In genomic region chr12:55681142-55682077, GRCh38 we compare ENCODE assay signal across 1 cellular context.
A peak's percentile ranks its signal among the peaks of the same experiment; 100 is the strongest.
TF ChIP-seq lines count a peak whose summit lies in the region.

No MANE protein-coding gene starts in this region.

TF ChIP-seq in HepG2, 621 proteins besides CTCF, POLR2A, EP300 and RAD21 (continued from another document and continues in another):
- TF ChIP-seq ZNF512B (CRISPR knock-in tag; IDR thresholded peaks at IDR 0.05; ENCODE audit: borderline replicate concordance) (no peak), TBP (CRISPR knock-in tag; IDR thresholded peaks at IDR 0.05) (no peak), SMYD3 (CRISPR knock-in tag; IDR thresholded peaks at IDR 0.05) (no peak), ATF4 (CRISPR knock-in tag; IDR thresholded peaks at IDR 0.05) (no peak), HMG20B (CRISPR knock-in tag; conservative IDR thresholded peaks at IDR 0.05) (peak; percentile 59; the same call in 1 of the 2 replicates), NFKBIZ (CRISPR knock-in tag; IDR thresholded peaks at IDR 0.05) (0 out of 2 replicates have a peak, but pooled peaks have one; percentile 55), PPARG (CRISPR knock-in tag; conservative IDR thresholded peaks at IDR 0.05) (no peak; the same call in 1 of the 2 replicates), ARNTL (CRISPR knock-in tag; IDR thresholded peaks at IDR 0.05) (no peak), ZNF383 (CRISPR knock-in tag; IDR thresholded peaks at IDR 0.05; ENCODE audit: borderline replicate concordance) (no peak), ZEB1 (IDR thresholded peaks at IDR 0.05; ENCODE audit: insufficient replicate concordance, low read depth) (no peak), KLF13 (CRISPR knock-in tag; IDR thresholded peaks at IDR 0.05) (no peak), BCLAF1 (IDR thresholded peaks at IDR 0.05) (no peak), SNRNP70 (IDR thresholded peaks at IDR 0.05; ENCODE audit: low read depth, low read length) (no peak), ZNF326 (CRISPR knock-in tag; IDR thresholded peaks at IDR 0.05; ENCODE audit: borderline replicate concordance) (no peak), KLF16 (CRISPR knock-in tag; IDR thresholded peaks at IDR 0.05) (peak in 1 of 2 experiments; percentile 55; a peak in 1 of 4 replicates), NFE2L2 (IDR thresholded peaks at IDR 0.05; ENCODE audit: low read length) (no peak), TBX2 (CRISPR knock-in tag; IDR thresholded peaks at IDR 0.05; ENCODE audit: borderline replicate concordance) (peak; percentile 51; the same call in 1 of the 2 replicates), CERS6 (CRISPR knock-in tag; IDR thresholded peaks at IDR 0.05) (no peak), CHCHD3 (CRISPR knock-in tag; IDR thresholded peaks at IDR 0.05) (no peak), AKAP8 (CRISPR knock-in tag; IDR thresholded peaks at IDR 0.05) (0 out of 2 replicates have a peak, but pooled peaks have one; percentile 36), PREB (CRISPR knock-in tag; IDR thresholded peaks at IDR 0.05) (no peak), SIX1 (CRISPR knock-in tag; IDR thresholded peaks at IDR 0.05; ENCODE audit: borderline replicate concordance) (no peak), ZNF17 (CRISPR knock-in tag; IDR thresholded peaks at IDR 0.05) (no peak), NR1H2 (CRISPR knock-in tag; IDR thresholded peaks at IDR 0.05; ENCODE audit: borderline replicate concordance, low read depth) (0 out of 2 replicates have a peak, but pooled peaks have one; percentile 46), ZNF280B (CRISPR knock-in tag; IDR thresholded peaks at IDR 0.05; ENCODE audit: borderline replicate concordance) (no peak; the same call in 1 of the 2 replicates), NR0B2 (CRISPR knock-in tag; IDR thresholded peaks at IDR 0.05) (no peak), POGK (CRISPR knock-in tag; conservative IDR thresholded peaks at IDR 0.05) (peak; percentile 50; the same call in 1 of the 2 replicates), JUN (CRISPR knock-in tag; IDR thresholded peaks at IDR 0.05) (no peak), CEBPZ (IDR thresholded peaks at IDR 0.05; ENCODE audit: low read length) (no peak), MEF2D (CRISPR knock-in tag; IDR thresholded peaks at IDR 0.05) (peak; percentile 66; the same call in 1 of the 2 replicates), FOXA1 (IDR thresholded peaks at IDR 0.05) (no peak), FOXA1 (CRISPR knock-in tag; IDR thresholded peaks at IDR 0.05) (peak; percentile 30; the same call in 1 of the 2 replicates), ETV5 (CRISPR knock-in tag; IDR thresholded peaks at IDR 0.05; ENCODE audit: borderline replicate concordance) (peak; percentile 85), CHD2 (IDR thresholded peaks at IDR 0.05; ENCODE audit: low read depth, low read length) (no peak), ZSCAN20 (CRISPR knock-in tag; IDR thresholded peaks at IDR 0.05; ENCODE audit: borderline replicate concordance) (no peak), ZNF143 (CRISPR knock-in tag; IDR thresholded peaks at IDR 0.05) (peak; percentile 58; the same call in 1 of the 2 replicates), ZC3H4 (CRISPR knock-in tag; IDR thresholded peaks at IDR 0.05; ENCODE audit: borderline replicate concordance) (no peak), MXD4 (CRISPR knock-in tag; IDR thresholded peaks at IDR 0.05) (no peak), ZSCAN9 (CRISPR knock-in tag; IDR thresholded peaks at IDR 0.05; ENCODE audit: borderline replicate concordance) (peak; percentile 81; the same call in 1 of the 2 replicates), ZFP90 (CRISPR knock-in tag; IDR thresholded peaks at IDR 0.05; ENCODE audit: borderline replicate concordance) (peak; percentile 58), MTA3 (CRISPR knock-in tag; IDR thresholded peaks at IDR 0.05) (no peak), ZNF136 (CRISPR knock-in tag; IDR thresholded peaks at IDR 0.05; ENCODE audit: low read depth) (no peak), SMC3 (IDR thresholded peaks at IDR 0.05; ENCODE audit: low read length) (peak; percentile 33; the same call in 1 of the 2 replicates), ETV6 (CRISPR knock-in tag; conservative IDR thresholded peaks at IDR 0.05) (no peak), SIN3A (IDR thresholded peaks at IDR 0.05; ENCODE audit: borderline replicate concordance, low read depth, low read length) (peak; percentile 72; the same call in 1 of the 2 replicates), NCOA1 (CRISPR knock-in tag; IDR thresholded peaks at IDR 0.05) (0 out of 2 replicates have a peak, but pooled peaks have one; percentile 34), TFAP4 (IDR thresholded peaks at IDR 0.05; ENCODE audit: borderline replicate concordance, low read depth) (no peak), PITX1 (CRISPR knock-in tag; IDR thresholded peaks at IDR 0.05) (peak; percentile 56)
